ENCODE assay signal across 27 cellular contexts in the genomic region with DNA sequence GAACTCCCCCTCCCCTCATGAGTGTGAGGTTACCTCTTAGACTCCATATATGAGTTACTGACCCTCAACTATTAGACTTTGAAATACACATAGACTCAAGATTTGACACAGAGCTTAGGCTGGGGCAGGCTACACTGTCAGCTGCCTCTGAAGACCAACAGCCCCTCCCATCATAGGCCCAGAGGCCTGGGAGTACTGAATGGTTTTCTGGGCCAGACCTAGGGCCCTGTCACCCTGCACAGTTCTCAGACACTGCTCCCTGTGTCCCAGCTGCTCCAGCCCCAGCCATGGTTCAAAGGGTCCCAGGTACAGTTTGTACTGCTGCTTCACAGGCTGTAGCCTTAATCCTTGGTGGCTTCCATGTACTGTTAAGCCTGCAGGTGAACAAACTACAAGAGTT.
"Had no signal": no experiment of that assay in that cellular context is flagged by ENCODE, and none has a peak within 500 bp of the region (broad histone marks: within the 10 kb centered on the region; RNA-seq: fewer than 3 reads in every experiment).

No MANE protein-coding gene starts in this region.

- H3K9me3 ChIP-seq: testis, thoracic aorta, thyroid gland, transverse colon, upper lobe of right lung, uterus, vagina had no signal

- FAIRE-seq: urothelium cell line had no signal

- DNase-seq: stimulated activated CD4-positive, alpha-beta T cell treated with anti-CD3 and anti-CD28 coated beads, Interleukin-2, amount 100 ng/mL, for 48 hours; stimulated activated CD4-positive, alpha-beta T cell treated with anti-CD3 and anti-CD28 coated beads, Interleukin-4, amount 100 ng/mL, for 1 hour; stimulated activated CD4-positive, alpha-beta T cell treated with anti-CD3 and anti-CD28 coated beads, Interleukin-4, amount 100 ng/mL, for 24 hours; stimulated activated CD4-positive, alpha-beta T cell treated with anti-CD3 and anti-CD28 coated beads, Interleukin-4, amount 100 ng/mL, for 4 hours; stimulated activated CD8-positive, alpha-beta memory T cell treated with anti-CD3 and anti-CD28 coated beads, Interleukin-4, amount 100 ng/mL, for 48 hours; stimulated activated naive B cell treated with anti-CD40 and anti-IgM and Interleukin-4, amounts not matched to agents 10 μg/mL and 1 μg/mL and 100 μg/mL, for 72 hours; stimulated activated naive CD4-positive, alpha-beta T cell; stimulated activated naive CD4-positive, alpha-beta T cell treated with Interleukin-2 at 50 U/mL for 16 hours; stimulated activated naive CD8-positive, alpha-beta T cell treated with anti-CD3 and anti-CD28 coated beads, Interleukin-15, amount 100 ng/mL, for 72 hours; stimulated activated naive CD8-positive, alpha-beta T cell treated with anti-CD3 and anti-CD28 coated beads, Interleukin-15, Interleukin-2, amounts not matched to agents 100 U/mL and 50 U/mL, for 24 hours; stomach; substantia nigra; testis; thyroid gland; tibial artery; transverse colon; trophoblast cell; upper lobe of left lung; upper lobe of right lung; uterus had no signal

- H3K36me3 ChIP-seq: stomach, suprapubic skin, thoracic aorta, thyroid gland, tibial artery, tibial nerve, transverse colon, upper lobe of left lung, upper lobe of right lung, uterus, vagina had no signal

- H3K27me3 ChIP-seq: stomach, suprapubic skin, testis, thyroid gland, tibial artery, tibial nerve, transverse colon, upper lobe of left lung, upper lobe of right lung, uterus, vagina had no signal

- H3K27ac ChIP-seq: stomach, suprapubic skin, testis, thoracic aorta, thyroid gland, tibial artery, tibial nerve, transverse colon, upper lobe of left lung, upper lobe of right lung, uterus, vagina had no signal

- H3K4me1 ChIP-seq: stomach, suprapubic skin, testis, thyroid gland, tibial artery, tibial nerve, transverse colon, upper lobe of right lung, uterus, vagina had no signal

- H3K4me3 ChIP-seq: stomach, suprapubic skin, testis, thoracic aorta, thyroid gland, tibial artery, tibial nerve, transverse colon, upper lobe of left lung, upper lobe of right lung, uterus, vagina had no signal

- ATAC-seq: stimulated activated effector memory CD8-positive, alpha-beta T cell treated with anti-CD3 and anti-CD28 coated beads, Interleukin-12 subunit alpha, Interleukin-12 subunit beta, amount 100 ng/mL, for 72 hours; stimulated activated memory B cell treated with anti-CD40 and anti-IgM and Interleukin-4, amounts not matched to agents 10 μg/mL and 1 μg/mL and 100 μg/mL, for 72 hours; stimulated activated naive B cell treated with anti-CD40 and anti-IgM and Interleukin-4, amounts not matched to agents 10 μg/mL and 1 μg/mL and 100 μg/mL, for 72 hours; stimulated activated naive CD8-positive, alpha-beta T cell treated with anti-CD3 and anti-CD28 coated beads, Interleukin-15, amount 100 ng/mL, for 72 hours; stimulated activated naive CD8-positive, alpha-beta T cell treated with anti-CD3 and anti-CD28 coated beads, Interleukin-15, Interleukin-2, amounts not matched to agents 100 U/mL and 50 U/mL, for 24 hours; upper lobe of right lung had no signal
